In genomic region chr6:35687658-35688604, GRCh38 we compare ENCODE assay signal across 8 cellular contexts. TPM values are rescaled to one million over a fixed set of nuclear protein-coding genes. Genes with fewer than 3 reads are reported as not detected.
A peak's percentile ranks its signal among the peaks of the same experiment; 100 is the strongest.
DNase-seq lines count a peak whose midpoint lies in the region; ATAC-seq, FAIRE-seq and TF ChIP-seq lines count a peak whose summit lies in the region.

No MANE protein-coding gene starts in this region.

- H3K4me1 ChIP-seq in BLaER1 treated with 17β-estradiol and CSF1 and Interleukin-3, amounts not matched to agents 10 nM and 100 nM = peaks cover 12 to 29% (median 22%) of the 10 kb centered on the region in 10 experiments
- peaks cover 7% of the 10 kb centered on the region; the same call in 1 of the 2 replicates for H3K4me1 ChIP-seq in PC-3 (ENCODE audit: insufficient read depth, low read length)
- peaks cover 41 to 43% of the 10 kb centered on the region in 2 experiments for H3K4me1 ChIP-seq in neutrophil (ENCODE audit: control insufficient read depth in 1 of 2, insufficient read depth in 1 of 2, low read depth in 1 of 2, low read length in 1 of 2)
- H3K4me1 ChIP-seq in thyroid gland = peaks cover 19 to 27% of the 10 kb centered on the region in 2 donors

- H3K9ac ChIP-seq in BLaER1 treated with 17β-estradiol and CSF1 and Interleukin-3, amounts not matched to agents 10 nM and 100 nM = peak overlapping the region; percentile 85 to 94 (median 91)
- H3K9ac ChIP-seq in PC-3 (ENCODE audit: low read length) = peak overlapping the region; percentile 62

- FAIRE-seq in GM19239 (lab: Jason Lieb, UNC) = peak; percentile 87

- H4K20me1 ChIP-seq in BLaER1 treated with 17β-estradiol and CSF1 and Interleukin-3, amounts not matched to agents 10 nM and 100 nM = peaks cover 0 to 40% (median 26%) of the 10 kb centered on the region in 11 experiments; a peak in 13 of 22 replicates
- H4K20me1 ChIP-seq in PC-3 (ENCODE audit: low read length) = no peaks in the 10 kb centered on the region

- H3K9me3 ChIP-seq in BLaER1 treated with 17β-estradiol and CSF1 and Interleukin-3, amounts not matched to agents 10 nM and 100 nM (replicated peaks in 1 of 11) = no peaks in the 10 kb centered on the region
- H3K9me3 ChIP-seq in PC-3 (ENCODE audit: low read length) = no peaks in the 10 kb centered on the region
- no peaks in the 10 kb centered on the region for H3K9me3 ChIP-seq in neutrophil
- no peaks in the 10 kb centered on the region for H3K9me3 ChIP-seq in thyroid gland

- CTCF ChIA-PET in PC-3 (lab: Charles Lee) = interaction anchor here (0.6 to 1.2 kb wide), 2 partner anchors 40 to 49 kb away, joined by 4 to 6 read pairs; partner anchors contain the start of gene ARMC12

- H3K27ac ChIP-seq in BLaER1 treated with 17β-estradiol and CSF1 and Interleukin-3, amounts not matched to agents 10 nM and 100 nM = peak overlapping the region; percentile 80 to 90 (median 86)
- H3K27ac ChIP-seq in PC-3 (ENCODE audit: low read length) (no peak overlapping the region), neutrophil (peak overlapping the region; percentile 74), thyroid gland (peak overlapping the region; percentile 94 to 100 (median 99))

- intact Hi-C loops in PC-3 (cut with micrococcal nuclease) (loop anchor here (2.0 to 5.0 kb wide), 3 partner anchors 39 to 166 kb away; partner anchors contain the start of gene ARMC12), thyroid gland (cut with DNase I) (loop anchor here (5.0 kb wide), 1 partner anchor 106 kb away; no protein-coding TSS in a partner anchor)

- H3F3A ChIP-seq in PC-3 (ENCODE audit: low read length, unreplicated experiment) = no peaks in the 10 kb centered on the region

- TF ChIP-seq POLR2A in thyroid gland (IDR thresholded peaks at IDR 0.05) = peak in 1 of 2 donors; percentile 67

- no peaks in the 10 kb centered on the region for H3K27me3 ChIP-seq in BLaER1 treated with 17β-estradiol and CSF1 and Interleukin-3, amounts not matched to agents 10 nM and 100 nM
- H3K27me3 ChIP-seq in PC-3 (ENCODE audit: low read length) = no peaks in the 10 kb centered on the region
- no peaks in the 10 kb centered on the region for H3K27me3 ChIP-seq in neutrophil
- H3K27me3 ChIP-seq in thyroid gland = no peaks in the 10 kb centered on the region

- H2AFZ ChIP-seq in PC-3 (ENCODE audit: low read length) = peak overlapping the region; percentile 78

- ATAC-seq in HG03354 (IDR thresholded peaks at IDR 0.05; ENCODE audit: poor library complexity, severe bottlenecking, unreplicated experiment) = peak; percentile 51
- peak; percentile 66 for ATAC-seq in PC-3

- H3K9me2 ChIP-seq in PC-3 (replicated peaks; ENCODE audit: low read length) = no peaks in the 10 kb centered on the region

- TF ChIP-seq CTCF in PC-3 (conservative IDR thresholded peaks at IDR 0.05; ENCODE audit: low read depth, low read length) (no peak), neutrophil (IDR thresholded peaks at IDR 0.05) (peak; percentile 13), thyroid gland (IDR thresholded peaks at IDR 0.05) (peak in 1 of 6 experiments; percentile 3)

- peaks cover 35% of the 10 kb centered on the region for H3K79me2 ChIP-seq in PC-3 (ENCODE audit: low read length)

- DNase-seq in GM19239 (ENCODE audit: insufficient read length, low spot score) (peak; percentile 40), PC-3 (peak; percentile 66), germinal center (ENCODE audit: low spot score) (peak; percentile 62), thyroid gland (peak; percentile 55 to 70)
- DNase-seq in activated effector memory CD4-positive, alpha-beta T cell treated with Interleukin-2 at 50 U/mL for 16 hours = peak; percentile 48

- 1% methylated on average over 26 to 35 of the region's 100 CpGs for WGBS in thyroid gland, 2 donors

- peak overlapping the region; percentile 82 to 96 (median 93) for H3K4me2 ChIP-seq in BLaER1 treated with 17β-estradiol and CSF1 and Interleukin-3, amounts not matched to agents 10 nM and 100 nM
- peak overlapping the region; percentile 89 for H3K4me2 ChIP-seq in PC-3 (ENCODE audit: low read length)

- peaks cover 0 to 14% (median 11%) of the 10 kb centered on the region in 11 experiments; a peak in 10 of 22 replicates for H3K36me3 ChIP-seq in BLaER1 treated with 17β-estradiol and CSF1 and Interleukin-3, amounts not matched to agents 10 nM and 100 nM
- H3K36me3 ChIP-seq in PC-3 (ENCODE audit: low read depth, low read length) (no peaks in the 10 kb centered on the region), neutrophil (peaks cover 4% of the 10 kb centered on the region), thyroid gland (peaks cover 3 to 11% of the 10 kb centered on the region in 2 donors)

- BruUV-seq in PC-3 (replicated peaks; lab: Mats Ljungman, UMichigan) = no TSS peak

- peak overlapping the region; percentile 91 to 99 (median 94) for H3K4me3 ChIP-seq in BLaER1 treated with 17β-estradiol and CSF1 and Interleukin-3, amounts not matched to agents 10 nM and 100 nM
- H3K4me3 ChIP-seq in PC-3 (ENCODE audit: low read length) (peak overlapping the region; percentile 90), neutrophil (ENCODE audit: low read depth in 1 of 2, low read length in 1 of 2) (peak overlapping the region; percentile 85 to 98), thyroid gland (replicated peaks in 1 of 3) (peak overlapping the region; percentile 50 to 98 (median 94))

- POLR2A ChIA-PET in PC-3 (lab: Charles Lee; ENCODE audit: unreplicated experiment) = interaction anchor here (0.8 kb wide), 1 partner anchor 165 kb away, joined by 7 read pairs; no protein-coding TSS in a partner anchor

RNA-seq across cellular contexts. Expression of gene FKBP5, which starts 0.8 kb away (rescaled TPM):
- total RNA-seq in PC-3 (2014; rRNA removed) = 11.9 and 12.4 TPM in 2 replicates
- 100 to 1,000 TPM; 239 to 600 (median 253) TPM for total RNA-seq in thyroid gland

RNA-seq across cellular contexts. Expression of gene ARMC12, which starts 48.9 kb away (rescaled TPM):
- 0.75 TPM in 1 of 2 replicates, not detected in the other for total RNA-seq in PC-3 (2014; rRNA removed)
- 1 to 10 TPM in 3 of 4 donors, under 1 TPM in 1; 0.40 to 2.4 (median 1.4) TPM for total RNA-seq in thyroid gland

Comparison
In these comparisons a context has a peak if more than half of its experiments do, and no peak if none do; other contexts are left out.
1. RNA of gene FKBP5, which starts 0.8 kb away (total RNA-seq): 239 to 600 TPM in thyroid gland; 11.9 to 12.4 TPM in PC-3; every median in the first group is over 10 times any median in the second.
2. Peak in every context shown above with its lines, with median percentiles within 50 percentile points of each other: H3K4me3 ChIP-seq and DNase-seq.